In the genomic region with DNA sequence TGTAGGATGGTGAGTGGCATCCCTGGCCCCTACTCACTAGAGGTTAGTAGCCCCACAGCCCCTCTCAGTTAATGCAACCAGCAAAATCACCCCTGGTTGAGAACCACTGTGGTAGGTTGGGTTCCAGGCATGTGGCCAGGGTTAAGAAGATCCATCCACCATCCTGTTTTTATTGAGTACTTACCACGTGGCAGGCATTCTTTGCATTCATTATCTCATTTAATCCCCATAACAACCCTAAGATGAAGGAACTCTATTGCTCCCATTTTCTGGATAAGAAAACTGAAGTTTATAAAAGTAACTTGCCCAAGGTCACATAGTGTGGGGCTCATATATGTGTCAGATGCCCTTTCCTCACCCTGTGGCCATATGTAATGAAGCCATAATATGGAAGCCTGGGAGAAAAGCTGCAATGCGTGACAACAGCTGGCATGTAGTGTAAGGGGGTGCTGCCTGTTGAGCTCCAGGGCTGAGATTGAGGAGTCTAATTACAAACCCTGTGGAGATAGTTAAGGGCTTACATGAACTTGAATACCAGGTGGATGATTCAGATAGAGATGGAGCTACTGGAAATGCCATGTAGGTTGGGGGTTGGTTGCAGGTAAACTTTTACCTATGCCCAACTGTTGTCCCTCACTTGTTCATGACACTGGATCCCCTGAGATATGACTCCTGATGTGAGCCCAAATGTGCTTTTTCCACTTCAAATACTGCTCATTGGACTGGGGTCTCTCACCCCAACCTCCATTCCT, we compare ENCODE assay signal across 10 cellular contexts.
DNase-seq lines count a peak whose midpoint lies in the region; ATAC-seq and TF ChIP-seq lines count a peak whose summit lies in the region.
"Had no signal": no experiment of that assay in that cellular context is flagged by ENCODE, and none has a peak within 500 bp of the region (broad histone marks: within the 10 kb centered on the region; RNA-seq: fewer than 3 reads in every experiment).

No MANE protein-coding gene starts in this region.

- H3K9me3 Mint-ChIP-seq in CD14-positive monocyte: peaks cover 0 to 2% (median 0%) of the 10 kb centered on the region in 7 donors
- H3K9me3 Mint-ChIP-seq: T-helper 1 cell treated with Interleukin-12 subunit alpha and Interleukin-12 subunit beta and Interleukin-4 antibody, amounts not matched to agents 30 μg/mL and 1 μg/mL, for 36 hours had no signal

- no peak for TF ChIP-seq POLR2A in heart left ventricle (IDR thresholded peaks at IDR 0.05)
- TF ChIP-seq POLR2A in breast epithelium (IDR thresholded peaks at IDR 0.05): no peak
- TF ChIP-seq POLR2A in uterus (IDR thresholded peaks at IDR 0.05): no peak

- H3K4me1 Mint-ChIP-seq in CD14-positive monocyte: peaks cover 16% of the 10 kb centered on the region

- no peak overlapping the region for H3K4me3 Mint-ChIP-seq in CD14-positive monocyte
- H3K4me3 Mint-ChIP-seq: T-helper 1 cell treated with Interleukin-12 subunit alpha and Interleukin-12 subunit beta and Interleukin-4 antibody, amounts not matched to agents 30 μg/mL and 1 μg/mL, for 36 hours had no signal

- peak overlapping the region; percentile 9 for H3K9ac ChIP-seq in mucosa of stomach (ENCODE audit: low read length)

- 69 to 83% (median 80%) methylated on average over 2 of the region's 2 CpGs for WGBS in heart left ventricle, 4 donors

- ATAC-seq in heart left ventricle: no peak
- no peak for ATAC-seq in Right ventricle myocardium inferior
- ATAC-seq in HG02642 (IDR thresholded peaks at IDR 0.05; ENCODE audit: poor library complexity, unreplicated experiment): no peak
- ATAC-seq in GM21381 (IDR thresholded peaks at IDR 0.05; ENCODE audit: unreplicated experiment): no peak

- intact Hi-C loops in heart left ventricle (cut with DNase I) (loop anchor here in 5 of 10 donors (2.0 to 10.0 kb wide), 6 partner anchors 39 to 167 kb away; a partner anchor contains a TSS), Right ventricle myocardium inferior (cut with DNase I) (loop anchor here (2.0 to 10.0 kb wide), 3 partner anchors 101 to 165 kb away; a partner anchor contains a TSS), breast epithelium (cut with DNase I; ENCODE audit: low total_unique reads) (no loop called here), uterus (cut with DNase I; ENCODE audit: low total_unique reads) (no loop called here), CD14-positive monocyte (cut with micrococcal nuclease) (no loop called here)

- H3K36me3 ChIP-seq in heart left ventricle: no peaks in the 10 kb centered on the region
- H3K36me3 ChIP-seq in breast epithelium: no peaks in the 10 kb centered on the region
- no peaks in the 10 kb centered on the region for H3K36me3 ChIP-seq in mucosa of stomach (ENCODE audit: control insufficient read depth, insufficient read depth, low read length)
- no peaks in the 10 kb centered on the region for H3K36me3 ChIP-seq in uterus

- TF ChIP-seq CTCF in heart left ventricle (IDR thresholded peaks at IDR 0.05) (no peak), breast epithelium (IDR thresholded peaks at IDR 0.05) (no peak), uterus (IDR thresholded peaks at IDR 0.05) (no peak), CD14-positive monocyte (IDR thresholded peaks at IDR 0.05) (no peak)

- H3K27ac ChIP-seq in heart left ventricle (peak overlapping the region; percentile 66 to 92 (median 82)), breast epithelium (peak overlapping the region; percentile 84 to 85), uterus (peak overlapping the region; percentile 62 to 80)

- H3K4me3 ChIP-seq in heart left ventricle (no peak overlapping the region), breast epithelium (no peak overlapping the region), mucosa of stomach (ENCODE audit: low read length) (no peak overlapping the region), uterus (no peak overlapping the region)
- H3K4me3 ChIP-seq: GM12878 had no signal

- no peak overlapping the region for H3K27ac Mint-ChIP-seq in CD14-positive monocyte
- H3K27ac Mint-ChIP-seq: T-helper 1 cell treated with Interleukin-12 subunit alpha and Interleukin-12 subunit beta and Interleukin-4 antibody, amounts not matched to agents 30 μg/mL and 1 μg/mL, for 36 hours had no signal

- no peaks in the 10 kb centered on the region for H3K36me3 Mint-ChIP-seq in CD14-positive monocyte

- H3K27me3 ChIP-seq in heart left ventricle (no peaks in the 10 kb centered on the region), breast epithelium (no peaks in the 10 kb centered on the region), mucosa of stomach (ENCODE audit: control insufficient read depth, insufficient read depth, low read length) (no peaks in the 10 kb centered on the region), uterus (no peaks in the 10 kb centered on the region)

- H3K4me1 ChIP-seq in heart left ventricle (peaks cover 0 to 45% (median 27%) of the 10 kb centered on the region in 12 donors), breast epithelium (peaks cover 0 to 15% of the 10 kb centered on the region in 2 donors), mucosa of stomach (ENCODE audit: control insufficient read depth, insufficient read depth, low read length) (peaks cover 34% of the 10 kb centered on the region), uterus (peaks cover 14 to 19% of the 10 kb centered on the region in 2 donors)

- peaks cover 0 to 2% (median 1%) of the 10 kb centered on the region in 3 donors for H3K27me3 Mint-ChIP-seq in CD14-positive monocyte (ENCODE audit: low read depth in 3 of 3)

- H3K9me3 ChIP-seq in heart left ventricle: no peaks in the 10 kb centered on the region
- H3K9me3 ChIP-seq in breast epithelium: no peaks in the 10 kb centered on the region
- no peaks in the 10 kb centered on the region for H3K9me3 ChIP-seq in mucosa of stomach (ENCODE audit: control insufficient read depth, low read length)
- H3K9me3 ChIP-seq in uterus: no peaks in the 10 kb centered on the region

- no peak for DNase-seq in heart left ventricle
- DNase-seq in Right ventricle myocardium inferior (ENCODE audit: missing footprints): no peak
- DNase-seq in breast epithelium (ENCODE audit: low spot score in 2 of 2): no peak
- DNase-seq in uterus: no peak
- DNase-seq in CD14-positive monocyte (ENCODE audit: low spot score): no peak
